In genomic region chr11:4493480-4493818, GRCh38 we compare ENCODE assay signal across 14 cellular contexts. TPM values are rescaled to one million over a fixed set of nuclear protein-coding genes. Genes with fewer than 3 reads are reported as not detected.
DNase-seq lines count a peak whose midpoint lies in the region; ATAC-seq, FAIRE-seq and TF ChIP-seq lines count a peak whose summit lies in the region.
"Had no signal": no experiment of that assay in that cellular context is flagged by ENCODE, and none has a peak within 500 bp of the region (broad histone marks: within the 10 kb centered on the region; RNA-seq: fewer than 3 reads in every experiment).

No MANE protein-coding gene starts in this region.

- peaks cover 12% of the 10 kb centered on the region for H3K4me1 Mint-ChIP-seq in activated CD8-positive, alpha-beta T cell treated with anti-CD3 and anti-CD28 coated beads for 36 hours (ENCODE audit: low read depth)
- no peaks in the 10 kb centered on the region for H3K4me1 Mint-ChIP-seq in activated CD8-positive, alpha-beta T cell treated with anti-CD3 and anti-CD28 coated beads, Interleukin-2, amount 10 ng/mL, durations not matched to agents 7 days and 5 days (ENCODE audit: low read depth)
- H3K4me1 Mint-ChIP-seq: H9 had no signal

- peak; percentile 38 for TF ChIP-seq CTCF in activated CD8-positive, alpha-beta T cell treated with anti-CD3 and anti-CD28 coated beads for 36 hours (IDR thresholded peaks at IDR 0.05)
- TF ChIP-seq CTCF in HFF-Myc (IDR thresholded peaks at IDR 0.05; ENCODE audit: low read depth, low read length, missing control alignments) (peak; percentile 7), VCaP (conservative IDR thresholded peaks at IDR 0.05) (peak; percentile 59), kidney (IDR thresholded peaks at IDR 0.05; ENCODE audit: borderline replicate concordance, extremely low read depth, insufficient read depth) (no peak)

- H3K4me3 ChIP-seq in HFF-Myc (replicated peaks; ENCODE audit: low read depth, low read length) (no peak overlapping the region), kidney (ENCODE audit: low read length in 2 of 2) (no peak overlapping the region)

- no peak overlapping the region for H3K4me3 Mint-ChIP-seq in activated CD8-positive, alpha-beta T cell treated with anti-CD3 and anti-CD28 coated beads for 36 hours
- no peak overlapping the region for H3K4me3 Mint-ChIP-seq in activated CD8-positive, alpha-beta T cell treated with anti-CD3 and anti-CD28 coated beads, Interleukin-2, amount 10 ng/mL, durations not matched to agents 7 days and 5 days
- H3K4me3 Mint-ChIP-seq: H9 had no signal

- H3K9me3 Mint-ChIP-seq in activated CD8-positive, alpha-beta T cell treated with anti-CD3 and anti-CD28 coated beads for 36 hours: peaks cover 4% of the 10 kb centered on the region
- peaks cover 5% of the 10 kb centered on the region for H3K9me3 Mint-ChIP-seq in activated CD8-positive, alpha-beta T cell treated with anti-CD3 and anti-CD28 coated beads, Interleukin-2, amount 10 ng/mL, durations not matched to agents 7 days and 5 days (ENCODE audit: insufficient read depth)

- no peaks in the 10 kb centered on the region for H3K9me3 ChIP-seq in kidney (ENCODE audit: control insufficient read depth in 1 of 2, low read length in 2 of 2)
- H3K9me3 ChIP-seq: Caco-2, Peyer's patch had no signal

- H3K27ac Mint-ChIP-seq in activated CD8-positive, alpha-beta T cell treated with anti-CD3 and anti-CD28 coated beads for 36 hours: no peak overlapping the region
- H3K27ac Mint-ChIP-seq in activated CD8-positive, alpha-beta T cell treated with anti-CD3 and anti-CD28 coated beads, Interleukin-2, amount 10 ng/mL, durations not matched to agents 7 days and 5 days: no peak overlapping the region
- H3K27ac Mint-ChIP-seq: H9 had no signal

- no peak for ATAC-seq in activated CD8-positive, alpha-beta T cell treated with anti-CD3 and anti-CD28 coated beads for 36 hours
- no peak for ATAC-seq in activated CD8-positive, alpha-beta T cell treated with anti-CD3 and anti-CD28 coated beads, Interleukin-2, amount 10 ng/mL, durations not matched to agents 7 days and 5 days

- no peaks in the 10 kb centered on the region for H3K4me1 ChIP-seq in kidney (ENCODE audit: control insufficient read depth in 1 of 2, insufficient read depth in 1 of 2, low read depth in 1 of 2, low read length in 2 of 2)
- H3K4me1 ChIP-seq: Caco-2, Peyer's patch had no signal

- no peak overlapping the region for H3K27ac ChIP-seq in VCaP
- no peak overlapping the region for H3K27ac ChIP-seq in kidney (ENCODE audit: low read depth in 2 of 2, low read length in 2 of 2)
- H3K27ac ChIP-seq: Peyer's patch had no signal

- CTCF ChIA-PET in activated CD8-positive, alpha-beta T cell treated with anti-CD3 and anti-CD28 coated beads for 36 hours (lab: Charles Lee): interaction anchor here (0.5 to 5.3 kb wide), 9 partner anchors 10 to 736 kb away, joined by 3 to 52 read pairs (median 4); partner anchors contain the start of gene TRIM21
- CTCF ChIA-PET in activated CD8-positive, alpha-beta T cell treated with anti-CD3 and anti-CD28 coated beads, Interleukin-2, amount 10 ng/mL, durations not matched to agents 7 days and 5 days (lab: Charles Lee): interaction anchor here (0.8 to 7.1 kb wide), 6 partner anchors 10 to 311 kb away, joined by 3 to 79 read pairs (median 4); no protein-coding TSS in a partner anchor

- H3K36me3 ChIP-seq in kidney (ENCODE audit: control insufficient read depth in 1 of 2, insufficient read depth in 2 of 2, low read length in 2 of 2): no peaks in the 10 kb centered on the region
- H3K36me3 ChIP-seq: Peyer's patch had no signal

- H3K9ac ChIP-seq in kidney (ENCODE audit: low read length in 2 of 2): no peak overlapping the region

- FAIRE-seq in kidney (lab: Jason Lieb, UNC): peak; percentile 68

- POLR2A ChIA-PET in activated CD8-positive, alpha-beta T cell treated with anti-CD3 and anti-CD28 coated beads for 36 hours (lab: Charles Lee): interaction anchor here (1.6 kb wide), 1 partner anchor 82 kb away, joined by 3 read pairs; no protein-coding TSS in a partner anchor
- POLR2A ChIA-PET in activated CD8-positive, alpha-beta T cell treated with anti-CD3 and anti-CD28 coated beads, Interleukin-2, amount 10 ng/mL, durations not matched to agents 7 days and 5 days (lab: Charles Lee): no interaction called here

- H3K27me3 Mint-ChIP-seq in activated CD8-positive, alpha-beta T cell treated with anti-CD3 and anti-CD28 coated beads for 36 hours: peaks cover 15% of the 10 kb centered on the region
- peaks cover 25% of the 10 kb centered on the region for H3K27me3 Mint-ChIP-seq in activated CD8-positive, alpha-beta T cell treated with anti-CD3 and anti-CD28 coated beads, Interleukin-2, amount 10 ng/mL, durations not matched to agents 7 days and 5 days (ENCODE audit: low read depth)

- DNase-seq in activated CD8-positive, alpha-beta T cell treated with anti-CD3 and anti-CD28 coated beads for 36 hours: no peak
- no peak for DNase-seq in activated CD8-positive, alpha-beta T cell treated with anti-CD3 and anti-CD28 coated beads, Interleukin-2, amount 10 ng/mL, durations not matched to agents 7 days and 5 days
- DNase-seq in HFF-Myc (ENCODE audit: extremely low read depth, low read depth) (no peak), kidney (no peak), UCSD-AML1 (lab: John Stamatoyannopoulos, UW; ENCODE audit: unreplicated experiment) (no peak), NCI-H226 (no peak), NCI-H2029 (lab: John Stamatoyannopoulos, UW) (no peak)
- DNase-seq: 8988T, NCI-H1092, SIG-M5 had no signal

- intact Hi-C loops in activated CD8-positive, alpha-beta T cell treated with anti-CD3 and anti-CD28 coated beads for 36 hours (cut with micrococcal nuclease): loop anchor here (5.0 kb wide), 1 partner anchor 306 kb away; no protein-coding TSS in a partner anchor
- intact Hi-C loops in kidney (cut with DNase I): no loop called here

- no peaks in the 10 kb centered on the region for H3K36me3 Mint-ChIP-seq in activated CD8-positive, alpha-beta T cell treated with anti-CD3 and anti-CD28 coated beads for 36 hours (ENCODE audit: low read depth)
- H3K36me3 Mint-ChIP-seq in activated CD8-positive, alpha-beta T cell treated with anti-CD3 and anti-CD28 coated beads, Interleukin-2, amount 10 ng/mL, durations not matched to agents 7 days and 5 days (ENCODE audit: low read depth): peaks cover 2% of the 10 kb centered on the region

RNA-seq across cellular contexts. Expression of gene OR52K1, which starts 11.0 kb away (rescaled TPM):
- not detected for total RNA-seq in activated CD8-positive, alpha-beta T cell treated with anti-CD3 and anti-CD28 coated beads for 36 hours
- total RNA-seq in activated CD8-positive, alpha-beta T cell treated with anti-CD3 and anti-CD28 coated beads, Interleukin-2, amount 10 ng/mL, durations not matched to agents 7 days and 5 days: not detected
- not detected for total RNA-seq in kidney
- not detected for polyA plus RNA-seq in kidney (ENCODE audit: insufficient read depth, low read depth, low replicate concordance)
- total RNA-seq: Caco-2, H9, Peyer's patch had no signal

RNA-seq across cellular contexts. Expression of gene OR52K2, which starts 44.4 kb away (rescaled TPM):
- not detected for total RNA-seq in activated CD8-positive, alpha-beta T cell treated with anti-CD3 and anti-CD28 coated beads for 36 hours
- total RNA-seq in activated CD8-positive, alpha-beta T cell treated with anti-CD3 and anti-CD28 coated beads, Interleukin-2, amount 10 ng/mL, durations not matched to agents 7 days and 5 days: not detected
- not detected for total RNA-seq in kidney
- not detected for polyA plus RNA-seq in kidney (ENCODE audit: insufficient read depth, low read depth, low replicate concordance)
- total RNA-seq: Caco-2, H9, Peyer's patch had no signal

RNA-seq across cellular contexts. Expression of gene OR52M1, which starts 51.5 kb away (rescaled TPM):
- total RNA-seq in activated CD8-positive, alpha-beta T cell treated with anti-CD3 and anti-CD28 coated beads for 36 hours: not detected
- not detected for total RNA-seq in activated CD8-positive, alpha-beta T cell treated with anti-CD3 and anti-CD28 coated beads, Interleukin-2, amount 10 ng/mL, durations not matched to agents 7 days and 5 days
- total RNA-seq in kidney: not detected
- not detected for polyA plus RNA-seq in kidney (ENCODE audit: insufficient read depth, low read depth, low replicate concordance)
- total RNA-seq: Caco-2, H9, Peyer's patch had no signal
